1 cellular context compared by ENCODE assay signal in the genomic region with DNA sequence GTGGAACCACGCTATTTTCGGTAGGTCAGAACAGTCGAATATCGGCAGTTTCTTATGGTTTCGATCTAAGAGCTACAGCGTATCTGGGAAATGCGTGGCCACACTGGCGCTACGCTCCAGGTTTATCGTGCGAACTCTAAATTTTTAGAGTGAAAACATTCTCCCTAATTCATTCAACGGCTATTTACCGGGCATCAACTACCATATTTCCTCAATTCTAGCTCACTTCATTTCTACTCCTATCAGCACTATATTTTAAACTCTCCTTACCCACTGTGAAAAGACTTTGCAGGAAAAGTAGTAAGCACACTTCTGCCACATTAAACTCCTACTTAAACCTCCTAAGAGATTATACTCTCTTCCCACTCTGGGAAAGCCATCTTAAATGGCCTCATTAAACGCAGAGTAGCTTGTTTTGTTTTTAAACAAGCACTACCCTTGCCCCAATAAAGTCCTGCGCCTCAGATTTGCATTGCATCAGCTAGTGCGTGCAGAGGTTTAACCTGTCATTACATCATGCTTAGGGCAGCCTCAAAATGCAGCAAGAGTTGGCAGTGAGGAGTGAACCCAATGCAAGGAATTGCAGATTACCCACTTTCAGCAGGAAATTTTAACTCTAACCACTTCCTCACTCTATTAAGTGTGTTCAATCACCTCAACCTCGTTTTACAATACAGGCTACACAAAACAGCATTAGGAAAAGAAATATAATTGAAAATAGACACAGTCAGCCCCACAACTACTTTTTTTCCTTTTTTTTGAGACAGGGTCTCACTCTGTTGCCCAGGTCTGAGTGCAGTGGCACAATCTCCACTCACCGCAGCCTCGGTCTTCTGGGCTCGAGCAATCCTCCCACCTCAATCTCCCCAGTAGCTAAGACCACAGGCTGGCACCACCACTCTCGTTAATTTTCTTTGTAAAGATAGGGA.
TF ChIP-seq lines count a peak whose summit lies in the region.

No MANE protein-coding gene starts in this region.

TF ChIP-seq in HepG2, 621 proteins besides CTCF, POLR2A, EP300 and RAD21 (continues in another document):
- peak; percentile 92; the same call in 1 of the 2 replicates for TF ChIP-seq GZF1 (CRISPR knock-in tag; IDR thresholded peaks at IDR 0.05)
- TF ChIP-seq, protein P1, sequence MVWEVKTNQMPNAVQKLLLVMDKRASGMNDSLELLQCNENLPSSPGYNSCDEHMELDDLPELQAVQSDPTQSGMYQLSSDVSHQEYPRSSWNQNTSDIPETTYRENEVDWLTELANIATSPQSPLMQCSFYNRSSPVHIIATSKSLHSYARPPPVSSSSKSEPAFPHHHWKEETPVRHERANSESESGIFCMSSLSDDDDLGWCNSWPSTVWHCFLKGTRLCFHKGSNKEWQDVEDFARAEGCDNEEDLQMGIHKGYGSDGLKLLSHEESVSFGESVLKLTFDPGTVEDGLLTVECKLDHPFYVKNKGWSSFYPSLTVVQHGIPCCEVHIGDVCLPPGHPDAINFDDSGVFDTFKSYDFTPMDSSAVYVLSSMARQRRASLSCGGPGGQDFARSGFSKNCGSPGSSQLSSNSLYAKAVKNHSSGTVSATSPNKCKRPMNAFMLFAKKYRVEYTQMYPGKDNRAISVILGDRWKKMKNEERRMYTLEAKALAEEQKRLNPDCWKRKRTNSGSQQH (CRISPR knock-in tag; IDR thresholded peaks at IDR 0.05; ENCODE audit: low read depth), result no peak
- TF ChIP-seq, protein P2, sequence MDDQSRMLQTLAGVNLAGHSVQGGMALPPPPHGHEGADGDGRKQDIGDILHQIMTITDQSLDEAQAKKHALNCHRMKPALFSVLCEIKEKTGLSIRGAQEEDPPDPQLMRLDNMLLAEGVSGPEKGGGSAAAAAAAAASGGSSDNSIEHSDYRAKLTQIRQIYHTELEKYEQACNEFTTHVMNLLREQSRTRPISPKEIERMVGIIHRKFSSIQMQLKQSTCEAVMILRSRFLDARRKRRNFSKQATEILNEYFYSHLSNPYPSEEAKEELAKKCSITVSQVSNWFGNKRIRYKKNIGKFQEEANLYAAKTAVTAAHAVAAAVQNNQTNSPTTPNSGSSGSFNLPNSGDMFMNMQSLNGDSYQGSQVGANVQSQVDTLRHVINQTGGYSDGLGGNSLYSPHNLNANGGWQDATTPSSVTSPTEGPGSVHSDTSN (CRISPR knock-in tag; IDR thresholded peaks at IDR 0.05; ENCODE audit: borderline replicate concordance), result no peak
- TF ChIP-seq, protein P3, sequence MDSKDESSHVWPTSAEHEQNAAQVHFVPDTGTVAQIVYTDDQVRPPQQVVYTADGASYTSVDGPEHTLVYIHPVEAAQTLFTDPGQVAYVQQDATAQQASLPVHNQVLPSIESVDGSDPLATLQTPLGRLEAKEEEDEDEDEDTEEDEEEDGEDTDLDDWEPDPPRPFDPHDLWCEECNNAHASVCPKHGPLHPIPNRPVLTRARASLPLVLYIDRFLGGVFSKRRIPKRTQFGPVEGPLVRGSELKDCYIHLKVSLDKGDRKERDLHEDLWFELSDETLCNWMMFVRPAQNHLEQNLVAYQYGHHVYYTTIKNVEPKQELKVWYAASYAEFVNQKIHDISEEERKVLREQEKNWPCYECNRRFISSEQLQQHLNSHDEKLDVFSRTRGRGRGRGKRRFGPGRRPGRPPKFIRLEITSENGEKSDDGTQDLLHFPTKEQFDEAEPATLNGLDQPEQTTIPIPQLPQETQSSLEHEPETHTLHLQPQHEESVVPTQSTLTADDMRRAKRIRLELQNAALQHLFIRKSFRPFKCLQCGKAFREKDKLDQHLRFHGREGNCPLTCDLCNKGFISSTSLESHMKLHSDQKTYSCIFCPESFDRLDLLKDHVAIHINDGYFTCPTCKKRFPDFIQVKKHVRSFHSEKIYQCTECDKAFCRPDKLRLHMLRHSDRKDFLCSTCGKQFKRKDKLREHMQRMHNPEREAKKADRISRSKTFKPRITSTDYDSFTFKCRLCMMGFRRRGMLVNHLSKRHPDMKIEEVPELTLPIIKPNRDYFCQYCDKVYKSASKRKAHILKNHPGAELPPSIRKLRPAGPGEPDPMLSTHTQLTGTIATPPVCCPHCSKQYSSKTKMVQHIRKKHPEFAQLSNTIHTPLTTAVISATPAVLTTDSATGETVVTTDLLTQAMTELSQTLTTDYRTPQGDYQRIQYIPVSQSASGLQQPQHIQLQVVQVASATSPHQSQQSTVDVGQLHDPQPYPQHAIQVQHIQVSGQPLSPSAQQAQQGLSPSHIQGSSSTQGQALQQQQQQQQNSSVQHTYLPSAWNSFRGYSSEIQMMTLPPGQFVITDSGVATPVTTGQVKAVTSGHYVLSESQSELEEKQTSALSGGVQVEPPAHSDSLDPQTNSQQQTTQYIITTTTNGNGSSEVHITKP (CRISPR knock-in tag; IDR thresholded peaks at IDR 0.05; ENCODE audit: low read depth), result no peak
- TF ChIP-seq KDM5B (CRISPR knock-in tag; IDR thresholded peaks at IDR 0.05; ENCODE audit: borderline replicate concordance), result no peak
- TF ChIP-seq, protein P4, sequence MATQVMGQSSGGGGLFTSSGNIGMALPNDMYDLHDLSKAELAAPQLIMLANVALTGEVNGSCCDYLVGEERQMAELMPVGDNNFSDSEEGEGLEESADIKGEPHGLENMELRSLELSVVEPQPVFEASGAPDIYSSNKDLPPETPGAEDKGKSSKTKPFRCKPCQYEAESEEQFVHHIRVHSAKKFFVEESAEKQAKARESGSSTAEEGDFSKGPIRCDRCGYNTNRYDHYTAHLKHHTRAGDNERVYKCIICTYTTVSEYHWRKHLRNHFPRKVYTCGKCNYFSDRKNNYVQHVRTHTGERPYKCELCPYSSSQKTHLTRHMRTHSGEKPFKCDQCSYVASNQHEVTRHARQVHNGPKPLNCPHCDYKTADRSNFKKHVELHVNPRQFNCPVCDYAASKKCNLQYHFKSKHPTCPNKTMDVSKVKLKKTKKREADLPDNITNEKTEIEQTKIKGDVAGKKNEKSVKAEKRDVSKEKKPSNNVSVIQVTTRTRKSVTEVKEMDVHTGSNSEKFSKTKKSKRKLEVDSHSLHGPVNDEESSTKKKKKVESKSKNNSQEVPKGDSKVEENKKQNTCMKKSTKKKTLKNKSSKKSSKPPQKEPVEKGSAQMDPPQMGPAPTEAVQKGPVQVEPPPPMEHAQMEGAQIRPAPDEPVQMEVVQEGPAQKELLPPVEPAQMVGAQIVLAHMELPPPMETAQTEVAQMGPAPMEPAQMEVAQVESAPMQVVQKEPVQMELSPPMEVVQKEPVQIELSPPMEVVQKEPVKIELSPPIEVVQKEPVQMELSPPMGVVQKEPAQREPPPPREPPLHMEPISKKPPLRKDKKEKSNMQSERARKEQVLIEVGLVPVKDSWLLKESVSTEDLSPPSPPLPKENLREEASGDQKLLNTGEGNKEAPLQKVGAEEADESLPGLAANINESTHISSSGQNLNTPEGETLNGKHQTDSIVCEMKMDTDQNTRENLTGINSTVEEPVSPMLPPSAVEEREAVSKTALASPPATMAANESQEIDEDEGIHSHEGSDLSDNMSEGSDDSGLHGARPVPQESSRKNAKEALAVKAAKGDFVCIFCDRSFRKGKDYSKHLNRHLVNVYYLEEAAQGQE (IDR thresholded peaks at IDR 0.05; ENCODE audit: borderline replicate concordance in 1 of 2, low read depth in 1 of 2, low read length in 2 of 2), result no peak
- TF ChIP-seq, protein P5, sequence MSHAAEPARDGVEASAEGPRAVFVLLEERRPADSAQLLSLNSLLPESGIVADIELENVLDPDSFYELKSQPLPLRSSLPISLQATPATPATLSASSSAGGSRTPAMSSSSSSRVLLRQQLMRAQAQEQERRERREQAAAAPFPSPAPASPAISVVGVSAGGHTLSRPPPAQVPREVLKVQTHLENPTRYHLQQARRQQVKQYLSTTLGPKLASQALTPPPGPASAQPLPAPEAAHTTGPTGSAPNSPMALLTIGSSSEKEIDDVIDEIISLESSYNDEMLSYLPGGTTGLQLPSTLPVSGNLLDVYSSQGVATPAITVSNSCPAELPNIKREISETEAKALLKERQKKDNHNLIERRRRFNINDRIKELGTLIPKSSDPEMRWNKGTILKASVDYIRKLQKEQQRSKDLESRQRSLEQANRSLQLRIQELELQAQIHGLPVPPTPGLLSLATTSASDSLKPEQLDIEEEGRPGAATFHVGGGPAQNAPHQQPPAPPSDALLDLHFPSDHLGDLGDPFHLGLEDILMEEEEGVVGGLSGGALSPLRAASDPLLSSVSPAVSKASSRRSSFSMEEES (CRISPR knock-in tag; IDR thresholded peaks at IDR 0.05), result no peak
- TF ChIP-seq REL (CRISPR knock-in tag; conservative IDR thresholded peaks at IDR 0.05), result no peak
- peak; percentile 57; the same call in 1 of the 2 replicates for TF ChIP-seq KDM5A (IDR thresholded peaks at IDR 0.05; ENCODE audit: borderline replicate concordance, low read length)
- peak; percentile 56; the same call in 1 of the 2 replicates for TF ChIP-seq KAT8 (CRISPR knock-in tag; IDR thresholded peaks at IDR 0.05)
- TF ChIP-seq, protein P6, sequence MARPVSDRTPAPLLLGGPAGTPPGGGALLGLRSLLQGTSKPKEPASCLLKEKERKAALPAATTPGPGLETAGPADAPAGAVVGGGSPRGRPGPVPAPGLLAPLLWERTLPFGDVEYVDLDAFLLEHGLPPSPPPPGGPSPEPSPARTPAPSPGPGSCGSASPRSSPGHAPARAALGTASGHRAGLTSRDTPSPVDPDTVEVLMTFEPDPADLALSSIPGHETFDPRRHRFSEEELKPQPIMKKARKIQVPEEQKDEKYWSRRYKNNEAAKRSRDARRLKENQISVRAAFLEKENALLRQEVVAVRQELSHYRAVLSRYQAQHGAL (CRISPR knock-in tag; IDR thresholded peaks at IDR 0.05; ENCODE audit: not compliant biosample characterization), result no peak
- no peak for TF ChIP-seq GATA4 (IDR thresholded peaks at IDR 0.05; ENCODE audit: borderline replicate concordance, low read depth)
- TF ChIP-seq ZNF839 (CRISPR knock-in tag; IDR thresholded peaks at IDR 0.05; ENCODE audit: borderline replicate concordance), result no peak
- peak; percentile 92 for TF ChIP-seq ASH2L (IDR thresholded peaks at IDR 0.05; ENCODE audit: insufficient read length, low read depth, low read length)
- TF ChIP-seq ZNF225 (CRISPR knock-in tag; IDR thresholded peaks at IDR 0.05), result no peak
- peak; percentile 21; the same call in 1 of the 2 replicates for TF ChIP-seq DMAP1 (CRISPR knock-in tag; IDR thresholded peaks at IDR 0.05)
- TF ChIP-seq, protein P7, sequence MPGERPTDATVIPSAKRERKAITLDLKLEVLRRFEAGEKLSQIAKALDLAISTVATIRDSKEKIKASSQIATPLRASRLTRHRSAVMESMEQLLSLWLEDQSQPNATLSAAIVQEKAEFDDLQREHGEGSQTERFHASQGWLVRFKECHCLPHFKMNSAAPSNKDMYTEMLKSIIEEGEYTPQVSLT (CRISPR knock-in tag; IDR thresholded peaks at IDR 0.05; ENCODE audit: borderline replicate concordance, low read depth), result no peak
- TF ChIP-seq, protein P8, sequence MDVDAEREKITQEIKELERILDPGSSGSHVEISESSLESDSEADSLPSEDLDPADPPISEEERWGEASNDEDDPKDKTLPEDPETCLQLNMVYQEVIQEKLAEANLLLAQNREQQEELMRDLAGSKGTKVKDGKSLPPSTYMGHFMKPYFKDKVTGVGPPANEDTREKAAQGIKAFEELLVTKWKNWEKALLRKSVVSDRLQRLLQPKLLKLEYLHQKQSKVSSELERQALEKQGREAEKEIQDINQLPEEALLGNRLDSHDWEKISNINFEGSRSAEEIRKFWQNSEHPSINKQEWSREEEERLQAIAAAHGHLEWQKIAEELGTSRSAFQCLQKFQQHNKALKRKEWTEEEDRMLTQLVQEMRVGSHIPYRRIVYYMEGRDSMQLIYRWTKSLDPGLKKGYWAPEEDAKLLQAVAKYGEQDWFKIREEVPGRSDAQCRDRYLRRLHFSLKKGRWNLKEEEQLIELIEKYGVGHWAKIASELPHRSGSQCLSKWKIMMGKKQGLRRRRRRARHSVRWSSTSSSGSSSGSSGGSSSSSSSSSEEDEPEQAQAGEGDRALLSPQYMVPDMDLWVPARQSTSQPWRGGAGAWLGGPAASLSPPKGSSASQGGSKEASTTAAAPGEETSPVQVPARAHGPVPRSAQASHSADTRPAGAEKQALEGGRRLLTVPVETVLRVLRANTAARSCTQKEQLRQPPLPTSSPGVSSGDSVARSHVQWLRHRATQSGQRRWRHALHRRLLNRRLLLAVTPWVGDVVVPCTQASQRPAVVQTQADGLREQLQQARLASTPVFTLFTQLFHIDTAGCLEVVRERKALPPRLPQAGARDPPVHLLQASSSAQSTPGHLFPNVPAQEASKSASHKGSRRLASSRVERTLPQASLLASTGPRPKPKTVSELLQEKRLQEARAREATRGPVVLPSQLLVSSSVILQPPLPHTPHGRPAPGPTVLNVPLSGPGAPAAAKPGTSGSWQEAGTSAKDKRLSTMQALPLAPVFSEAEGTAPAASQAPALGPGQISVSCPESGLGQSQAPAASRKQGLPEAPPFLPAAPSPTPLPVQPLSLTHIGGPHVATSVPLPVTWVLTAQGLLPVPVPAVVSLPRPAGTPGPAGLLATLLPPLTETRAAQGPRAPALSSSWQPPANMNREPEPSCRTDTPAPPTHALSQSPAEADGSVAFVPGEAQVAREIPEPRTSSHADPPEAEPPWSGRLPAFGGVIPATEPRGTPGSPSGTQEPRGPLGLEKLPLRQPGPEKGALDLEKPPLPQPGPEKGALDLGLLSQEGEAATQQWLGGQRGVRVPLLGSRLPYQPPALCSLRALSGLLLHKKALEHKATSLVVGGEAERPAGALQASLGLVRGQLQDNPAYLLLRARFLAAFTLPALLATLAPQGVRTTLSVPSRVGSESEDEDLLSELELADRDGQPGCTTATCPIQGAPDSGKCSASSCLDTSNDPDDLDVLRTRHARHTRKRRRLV (CRISPR knock-in tag; IDR thresholded peaks at IDR 0.05), result 0 out of 2 replicates have a peak, but pooled peaks have one; percentile 50
- TF ChIP-seq, protein P9, sequence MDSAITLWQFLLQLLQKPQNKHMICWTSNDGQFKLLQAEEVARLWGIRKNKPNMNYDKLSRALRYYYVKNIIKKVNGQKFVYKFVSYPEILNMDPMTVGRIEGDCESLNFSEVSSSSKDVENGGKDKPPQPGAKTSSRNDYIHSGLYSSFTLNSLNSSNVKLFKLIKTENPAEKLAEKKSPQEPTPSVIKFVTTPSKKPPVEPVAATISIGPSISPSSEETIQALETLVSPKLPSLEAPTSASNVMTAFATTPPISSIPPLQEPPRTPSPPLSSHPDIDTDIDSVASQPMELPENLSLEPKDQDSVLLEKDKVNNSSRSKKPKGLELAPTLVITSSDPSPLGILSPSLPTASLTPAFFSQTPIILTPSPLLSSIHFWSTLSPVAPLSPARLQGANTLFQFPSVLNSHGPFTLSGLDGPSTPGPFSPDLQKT (CRISPR knock-in tag; IDR thresholded peaks at IDR 0.05; ENCODE audit: borderline replicate concordance), result no peak
- no peak for TF ChIP-seq STAG1 (CRISPR knock-in tag; IDR thresholded peaks at IDR 0.05)
- TF ChIP-seq, protein P10, sequence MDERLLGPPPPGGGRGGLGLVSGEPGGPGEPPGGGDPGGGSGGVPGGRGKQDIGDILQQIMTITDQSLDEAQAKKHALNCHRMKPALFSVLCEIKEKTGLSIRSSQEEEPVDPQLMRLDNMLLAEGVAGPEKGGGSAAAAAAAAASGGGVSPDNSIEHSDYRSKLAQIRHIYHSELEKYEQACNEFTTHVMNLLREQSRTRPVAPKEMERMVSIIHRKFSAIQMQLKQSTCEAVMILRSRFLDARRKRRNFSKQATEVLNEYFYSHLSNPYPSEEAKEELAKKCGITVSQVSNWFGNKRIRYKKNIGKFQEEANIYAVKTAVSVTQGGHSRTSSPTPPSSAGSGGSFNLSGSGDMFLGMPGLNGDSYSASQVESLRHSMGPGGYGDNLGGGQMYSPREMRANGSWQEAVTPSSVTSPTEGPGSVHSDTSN (CRISPR knock-in tag; IDR thresholded peaks at IDR 0.05), result no peak
- TF ChIP-seq PRPF4 (IDR thresholded peaks at IDR 0.05; ENCODE audit: low read depth, low read length, poor library complexity, severe bottlenecking), result no peak
- TF ChIP-seq YEATS4 (CRISPR knock-in tag; IDR thresholded peaks at IDR 0.05; ENCODE audit: borderline replicate concordance), result peak; percentile 61
